In genomic region chr20:48695255-48695654, GRCh38 we compare ENCODE assay signal across 19 cellular contexts.
DNase-seq lines count a peak whose midpoint lies in the region; ATAC-seq and TF ChIP-seq lines count a peak whose summit lies in the region.
"Had no signal": no experiment of that assay in that cellular context is flagged by ENCODE, and none has a peak within 500 bp of the region (broad histone marks: within the 10 kb centered on the region; RNA-seq: fewer than 3 reads in every experiment).

No MANE protein-coding gene starts in this region.

- no peak overlapping the region for H2BK120ac ChIP-seq in trophoblast cell (ENCODE audit: insufficient read depth, low read length, poor library complexity)
- no peak overlapping the region for H2BK120ac ChIP-seq in H9 (ENCODE audit: low read depth, low read length, poor library complexity, severe bottlenecking)

- H3K36me3 Mint-ChIP-seq in activated naive CD8-positive, alpha-beta T cell treated with anti-CD3 and anti-CD28 coated beads, Interleukin-2, amount 50 U/mL, for 24 hours (ENCODE audit: low read depth) = peaks cover 47% of the 10 kb centered on the region
- no peaks in the 10 kb centered on the region; a peak in 1 of 7 replicates for H3K36me3 Mint-ChIP-seq in H9 (ENCODE audit: insufficient read depth in 1 of 3, low read depth in 3 of 3)

- H3K27ac Mint-ChIP-seq in activated naive CD8-positive, alpha-beta T cell treated with anti-CD3 and anti-CD28 coated beads, Interleukin-2, amount 50 U/mL, for 24 hours = peak overlapping the region; percentile 18
- peak overlapping the region in 1 of 3 experiments; percentile 42; a peak in 2 of 7 replicates for H3K27ac Mint-ChIP-seq in H9

- H4K8ac ChIP-seq in trophoblast cell (ENCODE audit: low read depth, low read length) = no peak overlapping the region
- no peak overlapping the region for H4K8ac ChIP-seq in H9 (replicated peaks; ENCODE audit: insufficient read length, low read depth, low read length)

- no peak overlapping the region for H4K5ac ChIP-seq in H9 (ENCODE audit: insufficient read length, low read depth, low read length)

- no peak overlapping the region for H3K4me3 Mint-ChIP-seq in activated naive CD8-positive, alpha-beta T cell treated with anti-CD3 and anti-CD28 coated beads, Interleukin-2, amount 50 U/mL, for 24 hours
- no peak overlapping the region for H3K4me3 Mint-ChIP-seq in H9

- H3K4ac ChIP-seq in trophoblast cell (ENCODE audit: low read depth, low read length) (no peak overlapping the region), H9 (ENCODE audit: low read depth, low read length) (no peak overlapping the region)

- no peaks in the 10 kb centered on the region for H3K9me3 Mint-ChIP-seq in activated naive CD8-positive, alpha-beta T cell treated with anti-CD3 and anti-CD28 coated beads, Interleukin-2, amount 50 U/mL, for 24 hours
- H3K9me3 Mint-ChIP-seq in H9 = no peaks in the 10 kb centered on the region

- H3K14ac ChIP-seq in trophoblast cell (ENCODE audit: low read length) = no peak overlapping the region
- no peak overlapping the region for H3K14ac ChIP-seq in H9 (ENCODE audit: insufficient read depth, low read length)

- H3K79me1 ChIP-seq in trophoblast cell (ENCODE audit: low read length) (no peaks in the 10 kb centered on the region), H9 (ENCODE audit: insufficient read depth, low read depth, low read length, poor library complexity, severe bottlenecking) (no peaks in the 10 kb centered on the region)

- H2AFZ ChIP-seq in trophoblast cell (ENCODE audit: insufficient read depth, low read length, poor library complexity) = no peak overlapping the region
- no peak overlapping the region for H2AFZ ChIP-seq in H9 (ENCODE audit: low read length)
- H2AFZ ChIP-seq: parathyroid adenoma had no signal

- H3K79me2 ChIP-seq in trophoblast cell (ENCODE audit: control insufficient read depth, insufficient read depth, low read length, poor library complexity) (no peaks in the 10 kb centered on the region), H9 (ENCODE audit: insufficient read depth, low read length) (no peaks in the 10 kb centered on the region)
- H3K79me2 ChIP-seq: parathyroid adenoma had no signal

- H4K20me1 ChIP-seq in H9 (ENCODE audit: control insufficient read depth, insufficient read depth, insufficient read length) = no peaks in the 10 kb centered on the region

- H4K91ac ChIP-seq in trophoblast cell (ENCODE audit: low read depth, low read length) (no peak overlapping the region), H9 (ENCODE audit: insufficient read length, low read depth, low read length) (no peak overlapping the region)

- no peak overlapping the region for H3K18ac ChIP-seq in trophoblast cell (ENCODE audit: low read length)
- H3K18ac ChIP-seq in H9 (ENCODE audit: insufficient read length, low read depth, low read length) = no peak overlapping the region

- no peak overlapping the region for H2BK20ac ChIP-seq in H9 (ENCODE audit: low read depth, low read length, poor library complexity, severe bottlenecking)

- no peak for TF ChIP-seq CTCF in H9 (conservative IDR thresholded peaks at IDR 0.05)

- H3K27me3 Mint-ChIP-seq in activated naive CD8-positive, alpha-beta T cell treated with anti-CD3 and anti-CD28 coated beads, Interleukin-2, amount 50 U/mL, for 24 hours = no peaks in the 10 kb centered on the region
- no peaks in the 10 kb centered on the region for H3K27me3 Mint-ChIP-seq in H9 (ENCODE audit: low read depth)

- DNase-seq in EL (peak; percentile 57), M059J (ENCODE audit: low read depth) (peak; percentile 65), trophoblast cell (peak; percentile 56 to 84), H9 (no peak), cerebellar cortex (ENCODE audit: low spot score) (no peak), NCI-H2029 (lab: John Stamatoyannopoulos, UW) (no peak)
- no peak for DNase-seq in activated naive CD8-positive, alpha-beta T cell treated with anti-CD3 and anti-CD28 coated beads, Interleukin-2, amount 50 U/mL, for 24 hours
- DNase-seq: activated gamma-delta T cell, BE2C, colonic mucosa, GF-D8, Kasumi-1, left lung, NCI-H1436 treated with DMSO at 0.1 percent for 48 hours, NCI-H2227 treated with DMSO at 0.1 percent for 48 hours, Peyer's patch, small intestine, thyroid gland had no signal

- H3K27ac ChIP-seq in trophoblast cell (ENCODE audit: low read depth, low read length) (no peak overlapping the region), H9 (ENCODE audit: insufficient read length, low read depth, low read length) (no peak overlapping the region)
- H3K27ac ChIP-seq: colonic mucosa, left lung, parathyroid adenoma, Peyer's patch, thyroid gland had no signal

- H2BK12ac ChIP-seq in trophoblast cell (ENCODE audit: low read length) (no peak overlapping the region), H9 (ENCODE audit: insufficient read length, low read depth, low read length) (no peak overlapping the region)

- no peak overlapping the region for H2BK15ac ChIP-seq in H9 (ENCODE audit: low read depth, low read length)

- no CpG with 5 or more reads among the region's 2 CpGs for WGBS in trophoblast cell (ENCODE audit: extremely low coverage, insufficient coverage, insufficient read length)
- no CpG with 5 or more reads among the region's 2 CpGs for WGBS in H9 (ENCODE audit: extremely low coverage, insufficient read length, low lambda C conversion rate)

- no peak overlapping the region for H3T11ph ChIP-seq in H9 (ENCODE audit: low read length)

- H3K36me3 ChIP-seq in trophoblast cell (ENCODE audit: control insufficient read depth in 1 of 2, insufficient read depth in 2 of 2, low read length in 2 of 2) = no peaks in the 10 kb centered on the region
- H3K36me3 ChIP-seq: BE2C, colonic mucosa, Peyer's patch, thyroid gland had no signal

- H3K4me2 ChIP-seq in trophoblast cell (ENCODE audit: low read length) (no peak overlapping the region), H9 (ENCODE audit: insufficient read depth, insufficient read length, low read length) (no peak overlapping the region)

- no peak overlapping the region for H3K56ac ChIP-seq in H9 (ENCODE audit: insufficient read length, low read depth, low read length)

- no peak overlapping the region for H2BK5ac ChIP-seq in trophoblast cell (ENCODE audit: low read depth, low read length, poor library complexity)
- H2BK5ac ChIP-seq in H9 (ENCODE audit: insufficient read length, low read length) = no peak overlapping the region

- H2AK5ac ChIP-seq in trophoblast cell (ENCODE audit: low read length) (no peak overlapping the region), H9 (ENCODE audit: insufficient read length, low read length) (no peak overlapping the region)

- H3K9ac ChIP-seq in trophoblast cell (ENCODE audit: low read length) (no peak overlapping the region), H9 (ENCODE audit: extremely low read depth, insufficient read length, low read length) (no peak overlapping the region)
- H3K9ac ChIP-seq: parathyroid adenoma had no signal

- no peak overlapping the region for H4K12ac ChIP-seq in trophoblast cell (ENCODE audit: low read depth, low read length)

- no peaks in the 10 kb centered on the region for H3K27me3 ChIP-seq in trophoblast cell (ENCODE audit: insufficient read depth, low read length)
- H3K27me3 ChIP-seq in H9 (ENCODE audit: insufficient read depth, low read length) = no peaks in the 10 kb centered on the region
- H3K27me3 ChIP-seq: BE2C, colonic mucosa, left lung, Peyer's patch, thyroid gland had no signal

- H3K4me1 ChIP-seq in trophoblast cell (ENCODE audit: control insufficient read depth in 1 of 2, insufficient read depth in 2 of 2, low read length in 2 of 2) (peaks cover 0 to 8% of the 10 kb centered on the region in 2 experiments), H9 (ENCODE audit: insufficient read depth, low read length) (no peaks in the 10 kb centered on the region)
- H3K4me1 ChIP-seq: colonic mucosa had no signal

- peaks cover 23% of the 10 kb centered on the region for H3K4me1 Mint-ChIP-seq in activated naive CD8-positive, alpha-beta T cell treated with anti-CD3 and anti-CD28 coated beads, Interleukin-2, amount 50 U/mL, for 24 hours
- peaks cover 2 to 13% of the 10 kb centered on the region in 2 experiments for H3K4me1 Mint-ChIP-seq in H9

- H3K23ac ChIP-seq in trophoblast cell (ENCODE audit: low read length) (no peak overlapping the region), H9 (ENCODE audit: insufficient read length, low read depth, low read length) (no peak overlapping the region)

- H3K4me3 ChIP-seq in trophoblast cell (ENCODE audit: low read depth, low read length) = no peak overlapping the region
- H3K4me3 ChIP-seq: colonic mucosa, left lung, Peyer's patch, thyroid gland had no signal

- H3K23me2 ChIP-seq in H9 (ENCODE audit: insufficient read length, low read depth, low read length, poor library complexity, severe bottlenecking) = no peaks in the 10 kb centered on the region

- no peak for ATAC-seq in activated naive CD8-positive, alpha-beta T cell treated with anti-CD3 and anti-CD28 coated beads, Interleukin-2, amount 50 U/mL, for 24 hours
- ATAC-seq: left lung had no signal

- peaks cover 1% of the 10 kb centered on the region for H3K9me3 ChIP-seq in trophoblast cell (ENCODE audit: insufficient read depth, low read depth, low read length)
- no peaks in the 10 kb centered on the region for H3K9me3 ChIP-seq in H9 (ENCODE audit: control insufficient read depth, low read depth, low read length)
- H3K9me3 ChIP-seq: BE2C, colonic mucosa, left lung, Peyer's patch, thyroid gland had no signal

Comparison
In these comparisons a context has a peak if more than half of its experiments do, and no peak if none do; other contexts are left out.
1. DNase-seq: peak in EL (single experiment), M059J (single experiment) and trophoblast cell (2 of 2); none in activated naive CD8-positive, alpha-beta T cell treated with anti-CD3 and anti-CD28 coated beads, Interleukin-2, amount 50 U/mL, for 24 hours (single experiment), H9 (single experiment), cerebellar cortex (single experiment) and NCI-H2029 (single experiment).